In genomic region chr18:58315739-58316215, GRCh38 we compare ENCODE assay signal across 13 cellular contexts.
DNase-seq lines count a peak whose midpoint lies in the region; ATAC-seq, FAIRE-seq and TF ChIP-seq lines count a peak whose summit lies in the region.
"Had no signal": no experiment of that assay in that cellular context is flagged by ENCODE, and none has a peak within 500 bp of the region (broad histone marks: within the 10 kb centered on the region; RNA-seq: fewer than 3 reads in every experiment).

No MANE protein-coding gene starts in this region.

- CTCF ChIA-PET in CD4-positive, alpha-beta T cell (lab: Charles Lee) = no interaction called here

- no peak for DNase-seq in CD4-positive, alpha-beta T cell
- DNase-seq in SW480 (ENCODE audit: low spot score) (peak; percentile 97), glutamatergic neuron (no peak), osteocyte (ENCODE audit: extremely low spot score, unreplicated experiment) (no peak), RPMI8226 (no peak), GM12892 (ENCODE audit: insufficient read length) (no peak), DMS153 treated with DMSO at 0.1 percent for 48 hours (lab: John Stamatoyannopoulos, UW; ENCODE audit: unreplicated experiment) (no peak)
- DNase-seq: activated naive CD8-positive, alpha-beta T cell treated with anti-CD3 and anti-CD28 coated beads, Interleukin-2, amount 50 U/mL, for 24 hours; midbrain; NCI-H1436 treated with DMSO at 0.1 percent for 48 hours had no signal

- intact Hi-C loops in CD4-positive, alpha-beta T cell (cut with DNase I, micrococcal nuclease) = no loop called here

- H3K27me3 Mint-ChIP-seq in CD4-positive, alpha-beta T cell = no peaks in the 10 kb centered on the region
- H3K27me3 Mint-ChIP-seq in glutamatergic neuron (ENCODE audit: unreplicated experiment) = peaks cover 8% of the 10 kb centered on the region
- H3K27me3 Mint-ChIP-seq in osteocyte (ENCODE audit: unreplicated experiment) = no peaks in the 10 kb centered on the region
- H3K27me3 Mint-ChIP-seq: activated naive CD8-positive, alpha-beta T cell treated with anti-CD3 and anti-CD28 coated beads, Interleukin-2, amount 50 U/mL, for 24 hours; B cell had no signal

- H3K27ac ChIP-seq in CD4-positive, alpha-beta T cell (ENCODE audit: low read depth, low read length) = no peak overlapping the region

- no peak for ATAC-seq in CD4-positive, alpha-beta T cell (ENCODE audit: poor library complexity)
- no peak for ATAC-seq in HG03135 (IDR thresholded peaks at IDR 0.05; ENCODE audit: unreplicated experiment)
- ATAC-seq: activated naive CD8-positive, alpha-beta T cell treated with anti-CD3 and anti-CD28 coated beads, Interleukin-2, amount 50 U/mL, for 24 hours; GM12878 had no signal

- FAIRE-seq in GM12892 (lab: Jason Lieb, UNC) = no peak
- FAIRE-seq: GM12878 had no signal

- POLR2A ChIA-PET in CD4-positive, alpha-beta T cell (lab: Charles Lee) = no interaction called here

- H3K36me3 Mint-ChIP-seq in CD4-positive, alpha-beta T cell (ENCODE audit: low read depth) = no peaks in the 10 kb centered on the region
- H3K36me3 Mint-ChIP-seq in glutamatergic neuron (ENCODE audit: unreplicated experiment) (no peaks in the 10 kb centered on the region), osteocyte (ENCODE audit: unreplicated experiment) (no peaks in the 10 kb centered on the region)

- H3K4me3 Mint-ChIP-seq in CD4-positive, alpha-beta T cell = no peak overlapping the region
- H3K4me3 Mint-ChIP-seq in glutamatergic neuron (ENCODE audit: unreplicated experiment) (no peak overlapping the region), osteocyte (ENCODE audit: unreplicated experiment) (no peak overlapping the region)
- H3K4me3 Mint-ChIP-seq: activated naive CD8-positive, alpha-beta T cell treated with anti-CD3 and anti-CD28 coated beads, Interleukin-2, amount 50 U/mL, for 24 hours; B cell had no signal

- H3K9me3 Mint-ChIP-seq in CD4-positive, alpha-beta T cell = no peaks in the 10 kb centered on the region
- peaks cover 2% of the 10 kb centered on the region for H3K9me3 Mint-ChIP-seq in glutamatergic neuron (ENCODE audit: unreplicated experiment)
- H3K9me3 Mint-ChIP-seq in osteocyte (ENCODE audit: unreplicated experiment) = no peaks in the 10 kb centered on the region
- H3K9me3 Mint-ChIP-seq: activated naive CD8-positive, alpha-beta T cell treated with anti-CD3 and anti-CD28 coated beads, Interleukin-2, amount 50 U/mL, for 24 hours had no signal

- no peak for TF ChIP-seq CTCF in CD4-positive, alpha-beta T cell (IDR thresholded peaks at IDR 0.05)
- no peak for TF ChIP-seq CTCF in glutamatergic neuron (IDR thresholded peaks at IDR 0.05; ENCODE audit: partially characterized antibody, unreplicated experiment)
- no peak for TF ChIP-seq CTCF in osteocyte (IDR thresholded peaks at IDR 0.05)

- peaks cover 62% of the 10 kb centered on the region for H3K4me1 Mint-ChIP-seq in CD4-positive, alpha-beta T cell (ENCODE audit: low read depth)
- H3K4me1 Mint-ChIP-seq in glutamatergic neuron (ENCODE audit: low read depth, unreplicated experiment) = peaks cover 23% of the 10 kb centered on the region
- peaks cover 42% of the 10 kb centered on the region for H3K4me1 Mint-ChIP-seq in osteocyte (ENCODE audit: unreplicated experiment)

- peak overlapping the region; percentile 25 for H3K27ac Mint-ChIP-seq in CD4-positive, alpha-beta T cell
- H3K27ac Mint-ChIP-seq in glutamatergic neuron (ENCODE audit: unreplicated experiment) (peak overlapping the region; percentile 30), osteocyte (ENCODE audit: unreplicated experiment) (peak overlapping the region; percentile 78)
- H3K27ac Mint-ChIP-seq: activated naive CD8-positive, alpha-beta T cell treated with anti-CD3 and anti-CD28 coated beads, Interleukin-2, amount 50 U/mL, for 24 hours; B cell had no signal

- no peaks in the 10 kb centered on the region for H3K9me3 ChIP-seq in CD4-positive, alpha-beta T cell (ENCODE audit: control insufficient read depth, low read length)

- no peak for TF ChIP-seq POLR2A in GM12892 (IDR thresholded peaks at IDR 0.05; ENCODE audit: low read depth, low read length)

- no peaks in the 10 kb centered on the region for H3K27me3 ChIP-seq in CD4-positive, alpha-beta T cell (ENCODE audit: control insufficient read depth, insufficient read depth, low read length)

Comparison
In these comparisons a context has a peak if more than half of its experiments do, and no peak if none do; other contexts are left out.
1. H3K27ac Mint-ChIP-seq: peak in every context shown above with its lines; median percentile 78 in osteocyte; 30 in glutamatergic neuron; 25 in CD4-positive, alpha-beta T cell.